Comparison of ENCODE assay signal across 17 cellular contexts in the genomic region with DNA sequence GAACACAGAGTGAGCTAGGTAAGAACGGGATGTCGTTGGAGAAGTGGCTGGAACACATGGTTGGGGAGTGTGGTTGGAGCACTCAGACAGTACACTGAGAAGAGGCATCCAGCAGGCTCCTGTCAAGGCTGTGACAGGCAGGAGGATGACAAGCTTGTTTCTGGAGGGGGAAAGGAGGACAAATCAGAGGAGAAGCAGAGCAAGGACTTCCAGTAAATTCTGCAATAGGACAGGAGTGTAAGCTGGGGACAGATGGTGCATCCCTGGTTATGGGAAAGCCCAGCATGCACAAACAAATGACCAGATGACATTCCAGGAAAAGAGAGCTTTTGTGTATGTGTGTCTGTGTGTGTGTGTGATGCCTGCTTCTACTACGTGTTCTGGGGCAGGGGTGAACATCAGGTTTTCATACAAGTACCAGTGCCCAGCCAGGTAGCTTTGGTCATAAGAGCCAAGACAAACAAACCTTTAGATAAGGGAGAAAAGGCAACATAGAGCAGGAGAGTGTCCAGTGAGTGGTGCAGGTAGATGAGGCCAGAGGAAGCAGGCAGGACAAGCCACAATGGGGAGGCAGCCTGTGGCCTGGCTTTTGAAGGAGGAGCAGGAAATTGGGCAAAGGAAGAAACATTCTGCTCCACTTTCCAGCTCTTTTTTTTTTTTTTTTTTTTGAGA. TPM values are rescaled to one million over a fixed set of nuclear protein-coding genes. Genes with fewer than 3 reads are reported as not detected.
"Had no signal": no experiment of that assay in that cellular context is flagged by ENCODE, and none has a peak within 500 bp of the region (broad histone marks: within the 10 kb centered on the region; RNA-seq: fewer than 3 reads in every experiment).

No MANE protein-coding gene starts in this region.

- H3K27me3 Mint-ChIP-seq: activated naive CD8-positive, alpha-beta T cell treated with anti-CD3 and anti-CD28 coated beads, Interleukin-2, amount 10 ng/mL, durations not matched to agents 7 days and 5 days had no signal

- H3K9me3 ChIP-seq: colonic mucosa, gastrocnemius medialis, uterus had no signal

- H3K4me1 ChIP-seq: colonic mucosa, gastrocnemius medialis, heart right ventricle, sigmoid colon, suprapubic skin, uterus had no signal

- H3K36me3 ChIP-seq: colonic mucosa, gastrocnemius medialis, heart right ventricle, sigmoid colon, suprapubic skin, uterus had no signal

- ATAC-seq: gastrocnemius medialis, heart right ventricle had no signal

- H3K27me3 ChIP-seq: colonic mucosa, gastrocnemius medialis, sigmoid colon, suprapubic skin, uterus had no signal

- H3K4me3 Mint-ChIP-seq: activated naive CD8-positive, alpha-beta T cell treated with anti-CD3 and anti-CD28 coated beads, Interleukin-2, amount 10 ng/mL, durations not matched to agents 7 days and 5 days; nephron had no signal

- H3K27ac ChIP-seq: colonic mucosa, gastrocnemius medialis, heart right ventricle, sigmoid colon, suprapubic skin, uterus had no signal

- DNase-seq: activated CD4-positive, alpha-beta T cell treated with anti-CD3 and anti-CD28 coated beads, Interleukin-2, amount 50 U/mL, for 4 hours; activated naive CD8-positive, alpha-beta T cell treated with anti-CD3 and anti-CD28 coated beads, Interleukin-2, amount 10 ng/mL, durations not matched to agents 7 days and 5 days; anterior cingulate cortex; colonic mucosa; effector CD4-positive, alpha-beta T cell; gastrocnemius medialis; heart right ventricle; mesenchymal stem cell; sigmoid colon; stimulated activated naive CD4-positive, alpha-beta T cell treated with Interleukin-2 at 50 U/mL for 16 hours; T-helper 2 cell; uterus had no signal

- H3K4me1 Mint-ChIP-seq: activated naive CD8-positive, alpha-beta T cell treated with anti-CD3 and anti-CD28 coated beads, Interleukin-2, amount 10 ng/mL, durations not matched to agents 7 days and 5 days; nephron had no signal

- H3K36me3 Mint-ChIP-seq: activated naive CD8-positive, alpha-beta T cell treated with anti-CD3 and anti-CD28 coated beads, Interleukin-2, amount 10 ng/mL, durations not matched to agents 7 days and 5 days had no signal

- H3K4me3 ChIP-seq: colonic mucosa, gastrocnemius medialis, heart right ventricle, sigmoid colon, suprapubic skin, uterus had no signal

- H3K27ac Mint-ChIP-seq: activated naive CD8-positive, alpha-beta T cell treated with anti-CD3 and anti-CD28 coated beads, Interleukin-2, amount 10 ng/mL, durations not matched to agents 7 days and 5 days had no signal

RNA-seq across cellular contexts. Expression of a gene that starts 32.1 kb away (rescaled TPM):
- total RNA-seq: activated naive CD8-positive, alpha-beta T cell treated with anti-CD3 and anti-CD28 coated beads, Interleukin-2, amount 10 ng/mL, durations not matched to agents 7 days and 5 days; bronchial epithelial cell; fibroblast of lung; pulmonary artery endothelial cell had no signal
- polyA plus RNA-seq: fibroblast of lung had no signal
